ENCODE assay signal across 1 cellular context in genomic region chr15:101092867-101093202, GRCh38.
TF ChIP-seq lines count a peak whose summit lies in the region.

No MANE protein-coding gene starts in this region.

TF ChIP-seq in H1, 55 proteins besides CTCF, POLR2A, EP300 and RAD21:
- no peak for TF ChIP-seq POU5F1 (IDR thresholded peaks at IDR 0.05; ENCODE audit: low read depth, low read length)
- no peak for TF ChIP-seq ATF3 (IDR thresholded peaks at IDR 0.05; ENCODE audit: insufficient read depth, low read depth, low read length)
- no peak for TF ChIP-seq TAF7 (optimal IDR thresholded peaks at IDR 0.05; ENCODE audit: borderline replicate concordance, low read depth, low read length)
- no peak for TF ChIP-seq TBP (IDR thresholded peaks at IDR 0.05; ENCODE audit: low read depth, low read length)
- no peak for TF ChIP-seq NRF1 (IDR thresholded peaks at IDR 0.05; ENCODE audit: low read depth, low read length)
- no peak for TF ChIP-seq NANOG (IDR thresholded peaks at IDR 0.05; ENCODE audit: insufficient read depth, low read depth, low read length, poor library complexity, severe bottlenecking)
TF ChIP-seq in H1: peak in this region for 0.
